Comparison of ENCODE assay signal across 35 cellular contexts in genomic region chr10:66049335-66049734, GRCh38.
"Had no signal": no experiment of that assay in that cellular context is flagged by ENCODE, and none has a peak within 500 bp of the region (broad histone marks: within the 10 kb centered on the region; RNA-seq: fewer than 3 reads in every experiment).

No MANE protein-coding gene starts in this region.

- DNase-seq: Karpas-422, Kasumi-1, MG63, MM.1S, MV-4-11, NCI-H1048, NCI-H1092, NCI-H1092 treated with DMSO at 0.1 percent for 48 hours, NCI-H1105, NCI-H1105 treated with DMSO at 0.1 percent for 48 hours, NCI-H1417, NCI-H1417 treated with DMSO at 0.1 percent for 48 hours, NCI-H1436, NCI-H1436 treated with DMSO at 0.1 percent for 48 hours, NCI-H146, NCI-H1694, NCI-H1694 treated with DMSO at 0.1 percent for 48 hours, NCI-H187, NCI-H187 treated with DMSO at 0.1 percent for 48 hours, NCI-H1930, NCI-H2029, NCI-H2029 treated with DMSO at 0.1 percent for 48 hours, NCI-H2081, NCI-H2081 treated with DMSO at 0.1 percent for 48 hours, NCI-H2107, NCI-H2171, NCI-H2171 treated with DMSO at 0.1 percent for 48 hours, NCI-H2227 treated with DMSO at 0.1 percent for 48 hours, NCI-H226, NCI-H345, NCI-H446, NCI-H446 treated with DMSO at 0.1 percent for 48 hours, NCI-H510A, NCI-H510A treated with DMSO at 0.1 percent for 48 hours had no signal

- H3K4me2 ChIP-seq: KMS-11 had no signal

- H3K9me3 ChIP-seq: MG63 had no signal

- H3K36me3 ChIP-seq: MG63 had no signal

- H3K27ac ChIP-seq: KMS-11 had no signal

- H3K27me3 ChIP-seq: MG63 had no signal

- H3K9ac ChIP-seq: KMS-11 had no signal

- H3K4me3 ChIP-seq: MG63 had no signal
